Comparison of ENCODE assay signal across 18 cellular contexts in genomic region chr10:87546971-87547413, GRCh38. TPM values are rescaled to one million over a fixed set of nuclear protein-coding genes. Genes with fewer than 3 reads are reported as not detected.
A peak's percentile ranks its signal among the peaks of the same experiment; 100 is the strongest.
DNase-seq lines count a peak whose midpoint lies in the region; ATAC-seq and TF ChIP-seq lines count a peak whose summit lies in the region.
"Had no signal": no experiment of that assay in that cellular context is flagged by ENCODE, and none has a peak within 500 bp of the region (broad histone marks: within the 10 kb centered on the region; RNA-seq: fewer than 3 reads in every experiment).

No MANE protein-coding gene starts in this region.

- H3K4me3 ChIP-seq in fibroblast of lung (replicated peaks in 1 of 4; ENCODE audit: control extremely low read depth in 1 of 4, insufficient read depth in 1 of 4, low read depth in 3 of 4, low read length in 4 of 4) (no peak overlapping the region), A673 (ENCODE audit: low read depth, low read length, poor library complexity, severe bottlenecking) (no peak overlapping the region)
- H3K4me3 ChIP-seq: SK-N-MC had no signal

- peaks cover 22% of the 10 kb centered on the region for H3K4me1 Mint-ChIP-seq in CD14-positive monocyte
- H3K4me1 Mint-ChIP-seq in stimulated activated naive CD8-positive, alpha-beta T cell treated with anti-CD3 and anti-CD28 coated beads, Interleukin-15, amount 100 ng/mL, for 72 hours: peaks cover 24% of the 10 kb centered on the region

- peaks cover 0 to under 1% (median 0%) of the 10 kb centered on the region in 3 donors for H3K27me3 Mint-ChIP-seq in CD14-positive monocyte (ENCODE audit: low read depth in 3 of 3)
- no peaks in the 10 kb centered on the region for H3K27me3 Mint-ChIP-seq in stimulated activated naive CD8-positive, alpha-beta T cell treated with anti-CD3 and anti-CD28 coated beads, Interleukin-15, amount 100 ng/mL, for 72 hours
- H3K27me3 Mint-ChIP-seq: activated naive CD4-positive, alpha-beta T cell treated with anti-CD3 and anti-CD28 coated beads, Interleukin-2, amount 50 U/mL, for 24 hours had no signal

- intact Hi-C loops in CD14-positive monocyte (cut with micrococcal nuclease) (no loop called here), sciatic nerve (cut with DNase I) (no loop called here), A673 (cut with micrococcal nuclease; ENCODE audit: unreplicated experiment) (no loop called here)

- peak; percentile 34 for ATAC-seq in sciatic nerve
- ATAC-seq in HG02763 (IDR thresholded peaks at IDR 0.05; ENCODE audit: unreplicated experiment): no peak
- no peak for ATAC-seq in stimulated activated naive CD8-positive, alpha-beta T cell treated with anti-CD3 and anti-CD28 coated beads, Interleukin-15, amount 100 ng/mL, for 72 hours

- H3K36me3 Mint-ChIP-seq in CD14-positive monocyte: peaks cover 19 to 23% of the 10 kb centered on the region in 2 donors

- no peak overlapping the region for H3K9ac ChIP-seq in fibroblast of lung (ENCODE audit: insufficient read depth, low read length)

- H3K27ac ChIP-seq in fibroblast of lung (ENCODE audit: insufficient read depth, low read length): peak overlapping the region; percentile 79
- H3K27ac ChIP-seq in A673 (ENCODE audit: low read depth, low read length, poor library complexity, severe bottlenecking): no peak overlapping the region
- H3K27ac ChIP-seq: SK-N-MC had no signal

- TF ChIP-seq CTCF in CD14-positive monocyte (IDR thresholded peaks at IDR 0.05) (no peak), fibroblast of lung (conservative IDR thresholded peaks at IDR 0.05 in 1 of 2, IDR thresholded peaks at IDR 0.05 in 1 of 2; ENCODE audit: low read depth in 1 of 2, low read length in 2 of 2) (no peak), A673 (conservative IDR thresholded peaks at IDR 0.05; ENCODE audit: low read depth, low read length) (no peak)

- H3K27ac Mint-ChIP-seq in CD14-positive monocyte: peak overlapping the region in 4 of 7 donors; percentile 19 to 87 (median 56)
- no peak overlapping the region for H3K27ac Mint-ChIP-seq in stimulated activated naive CD8-positive, alpha-beta T cell treated with anti-CD3 and anti-CD28 coated beads, Interleukin-15, amount 100 ng/mL, for 72 hours
- H3K27ac Mint-ChIP-seq: activated naive CD4-positive, alpha-beta T cell treated with anti-CD3 and anti-CD28 coated beads, Interleukin-2, amount 50 U/mL, for 24 hours; stimulated activated effector memory CD8-positive, alpha-beta T cell treated with anti-CD3 and anti-CD28 coated beads, Interleukin-12 subunit alpha, Interleukin-12 subunit beta, amount 100 ng/mL, for 72 hours had no signal

- H3K4me1 ChIP-seq in fibroblast of lung (ENCODE audit: control insufficient read depth, extremely low read depth, insufficient read depth, low read length): peaks cover 42% of the 10 kb centered on the region
- no peaks in the 10 kb centered on the region for H3K4me1 ChIP-seq in A673 (ENCODE audit: insufficient read depth, low read length, poor library complexity, severe bottlenecking)

- CTCF ChIA-PET in A673 (lab: Charles Lee): no interaction called here

- POLR2A ChIA-PET in A673 (lab: Charles Lee; ENCODE audit: low non-redundant PET): no interaction called here

- H3K4me2 ChIP-seq in fibroblast of lung (ENCODE audit: extremely low read depth, insufficient read depth, low read length): no peak overlapping the region

- no peaks in the 10 kb centered on the region for H3K27me3 ChIP-seq in fibroblast of lung (ENCODE audit: control insufficient read depth, insufficient read depth, low read length)
- H3K27me3 ChIP-seq in A673 (replicated peaks; ENCODE audit: insufficient read depth, low read depth, low read length, poor library complexity): no peaks in the 10 kb centered on the region

- H3K36me3 ChIP-seq in fibroblast of lung (ENCODE audit: control insufficient read depth, insufficient read depth, low read length) (no peaks in the 10 kb centered on the region), A673 (ENCODE audit: insufficient read depth, low read length, poor library complexity, severe bottlenecking) (no peaks in the 10 kb centered on the region)

- no peaks in the 10 kb centered on the region for H4K20me1 ChIP-seq in fibroblast of lung (ENCODE audit: control insufficient read depth, extremely low read depth, insufficient read depth, low read length)

- BruUV-seq in A673 (replicated peaks; lab: Mats Ljungman, UMichigan): no TSS peak

- H3K9me3 Mint-ChIP-seq in CD14-positive monocyte: peaks cover 9 to 18% (median 13%) of the 10 kb centered on the region in 7 donors
- peaks cover 14% of the 10 kb centered on the region in 2 donors for H3K9me3 Mint-ChIP-seq in stimulated activated naive CD8-positive, alpha-beta T cell treated with anti-CD3 and anti-CD28 coated beads, Interleukin-15, amount 100 ng/mL, for 72 hours

- DNase-seq in CD14-positive monocyte (ENCODE audit: low spot score): peak; percentile 52
- peak; percentile 4 for DNase-seq in MV-4-11 (lab: John Stamatoyannopoulos, UW)
- peak; percentile 20 to 29 for DNase-seq in fibroblast of lung (ENCODE audit: low read depth in 2 of 2)
- no peak for DNase-seq in sciatic nerve (ENCODE audit: low spot score)
- no peak for DNase-seq in A673 (ENCODE audit: low spot score)
- DNase-seq in stimulated activated naive CD8-positive, alpha-beta T cell treated with anti-CD3 and anti-CD28 coated beads, Interleukin-15, amount 100 ng/mL, for 72 hours: no peak
- no peak for DNase-seq in ecto neural progenitor cell (ENCODE audit: low spot score)
- DNase-seq: activated CD4-positive, alpha-beta T cell treated with anti-CD3 and anti-CD28 coated beads for 48 hours; central memory CD4-positive, alpha-beta T cell; DMS53; glutamatergic neuron; NCI-H1930; NCI-H510A treated with DMSO at 0.1 percent for 48 hours; small intestine had no signal

- peaks cover 2% of the 10 kb centered on the region for H3K79me2 ChIP-seq in fibroblast of lung (ENCODE audit: control insufficient read depth, insufficient read depth, low read length)

- H2AFZ ChIP-seq in fibroblast of lung (ENCODE audit: low read length): no peak overlapping the region

- H3K4me3 Mint-ChIP-seq in CD14-positive monocyte: no peak overlapping the region
- no peak overlapping the region for H3K4me3 Mint-ChIP-seq in stimulated activated naive CD8-positive, alpha-beta T cell treated with anti-CD3 and anti-CD28 coated beads, Interleukin-15, amount 100 ng/mL, for 72 hours
- H3K4me3 Mint-ChIP-seq: activated naive CD4-positive, alpha-beta T cell treated with anti-CD3 and anti-CD28 coated beads, Interleukin-2, amount 50 U/mL, for 24 hours; stimulated activated effector memory CD8-positive, alpha-beta T cell treated with anti-CD3 and anti-CD28 coated beads, Interleukin-12 subunit alpha, Interleukin-12 subunit beta, amount 100 ng/mL, for 72 hours had no signal

- H3K9me3 ChIP-seq in fibroblast of lung (ENCODE audit: control insufficient read depth, insufficient read depth, low read depth, low read length) (no peaks in the 10 kb centered on the region), A673 (ENCODE audit: low read depth, low read length, poor library complexity, severe bottlenecking) (no peaks in the 10 kb centered on the region)

RNA-seq across cellular contexts. Expression of gene MINPP1, which starts 42.3 kb away (rescaled TPM):
- 1 to 10 TPM; 9.0 to 9.7 TPM for polyA plus RNA-seq in CD14-positive monocyte
- total RNA-seq in fibroblast of lung: 24.4 and 25.7 TPM in 2 replicates
- polyA plus RNA-seq in fibroblast of lung: 16.3 and 18.5 TPM in 2 replicates
- 22.5 TPM in 2 replicates for polyA plus RNA-seq in fibroblast of lung (2012)
- polyA minus RNA-seq in fibroblast of lung (ENCODE audit: low replicate concordance): 1.3 and 2.0 TPM in 2 replicates
- total RNA-seq in sciatic nerve: 11.6 TPM
- 13.5 and 15.2 TPM in 2 replicates for total RNA-seq in A673 (2021)

Comparison
In these comparisons a context has a peak if more than half of its experiments do, and no peak if none do; other contexts are left out.
1. DNase-seq: peak in CD14-positive monocyte (single experiment), MV-4-11 (single experiment) and fibroblast of lung (2 of 2); none in sciatic nerve (single experiment), A673 (single experiment), stimulated activated naive CD8-positive, alpha-beta T cell treated with anti-CD3 and anti-CD28 coated beads, Interleukin-15, amount 100 ng/mL, for 72 hours (0 of 2) and ecto neural progenitor cell (single experiment).
2. H3K27ac Mint-ChIP-seq: peak in CD14-positive monocyte (4 of 7); none in stimulated activated naive CD8-positive, alpha-beta T cell treated with anti-CD3 and anti-CD28 coated beads, Interleukin-15, amount 100 ng/mL, for 72 hours (0 of 2).